In the genomic region with DNA sequence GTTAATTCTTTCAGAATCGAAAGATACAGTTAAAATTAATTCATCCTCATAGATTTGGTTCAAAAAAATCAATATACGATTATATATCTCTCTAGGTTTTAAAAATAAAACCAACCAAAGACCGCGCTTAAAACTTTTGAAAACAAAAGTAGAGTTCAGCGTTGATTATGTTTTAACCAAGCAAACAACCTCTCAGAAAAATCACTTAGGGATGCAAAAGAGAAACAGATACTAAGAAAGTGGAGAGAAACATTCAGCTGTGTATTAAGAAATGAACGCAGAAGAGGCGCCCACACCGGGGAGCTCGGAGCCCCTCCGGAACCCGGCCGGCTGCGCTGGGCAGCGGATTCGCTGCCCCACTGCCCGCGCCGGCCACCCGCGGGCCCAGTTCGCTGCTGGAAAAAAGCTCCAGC, we compare ENCODE assay signal across 2 cellular contexts.
TF ChIP-seq lines count a peak whose summit lies in the region.

No MANE protein-coding gene starts in this region.

TF ChIP-seq in A549, 52 proteins besides CTCF, POLR2A, EP300 and RAD21 (continued from another document):
- TF ChIP-seq, protein P1, sequence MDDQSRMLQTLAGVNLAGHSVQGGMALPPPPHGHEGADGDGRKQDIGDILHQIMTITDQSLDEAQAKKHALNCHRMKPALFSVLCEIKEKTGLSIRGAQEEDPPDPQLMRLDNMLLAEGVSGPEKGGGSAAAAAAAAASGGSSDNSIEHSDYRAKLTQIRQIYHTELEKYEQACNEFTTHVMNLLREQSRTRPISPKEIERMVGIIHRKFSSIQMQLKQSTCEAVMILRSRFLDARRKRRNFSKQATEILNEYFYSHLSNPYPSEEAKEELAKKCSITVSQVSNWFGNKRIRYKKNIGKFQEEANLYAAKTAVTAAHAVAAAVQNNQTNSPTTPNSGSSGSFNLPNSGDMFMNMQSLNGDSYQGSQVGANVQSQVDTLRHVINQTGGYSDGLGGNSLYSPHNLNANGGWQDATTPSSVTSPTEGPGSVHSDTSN (IDR thresholded peaks at IDR 0.05): no peak
- TF ChIP-seq HDAC2 (IDR thresholded peaks at IDR 0.05): 0 out of 2 replicates have a peak, but pooled peaks have one; percentile 36
- no peak for TF ChIP-seq FOXS1 (CRISPR knock-in tag; IDR thresholded peaks at IDR 0.05)
- no peak for TF ChIP-seq MYC (IDR thresholded peaks at IDR 0.05; ENCODE audit: borderline replicate concordance, low read length)
- no peak for TF ChIP-seq ESRRA (IDR thresholded peaks at IDR 0.05; ENCODE audit: borderline replicate concordance, low read length)
- no peak for TF ChIP-seq FOSB (CRISPR knock-in tag; IDR thresholded peaks at IDR 0.05)
- TF ChIP-seq PHF8 (IDR thresholded peaks at IDR 0.05; ENCODE audit: borderline replicate concordance, low read depth): 0 out of 2 replicates have a peak, but pooled peaks have one; percentile 32

TF ChIP-seq in GM23338, 12 proteins besides CTCF, POLR2A, EP300 and RAD21 (continued from another document):
- no peak for TF ChIP-seq ZNF462 (CRISPR knock-in tag; IDR thresholded peaks at IDR 0.05)
- no peak for TF ChIP-seq REST (IDR thresholded peaks at IDR 0.05; ENCODE audit: unreplicated experiment)
- peak; percentile 94 for TF ChIP-seq EZH2 (IDR thresholded peaks at IDR 0.05; ENCODE audit: low read depth, unreplicated experiment)
- TF ChIP-seq NANOG (IDR thresholded peaks at IDR 0.05; ENCODE audit: borderline replicate concordance): no peak
- TF ChIP-seq EZH2phosphoT487 (IDR thresholded peaks at IDR 0.05; ENCODE audit: unreplicated experiment): peak; percentile 92
- no peak for TF ChIP-seq JUNB (IDR thresholded peaks at IDR 0.05; ENCODE audit: unreplicated experiment)
- TF ChIP-seq, protein P2, sequence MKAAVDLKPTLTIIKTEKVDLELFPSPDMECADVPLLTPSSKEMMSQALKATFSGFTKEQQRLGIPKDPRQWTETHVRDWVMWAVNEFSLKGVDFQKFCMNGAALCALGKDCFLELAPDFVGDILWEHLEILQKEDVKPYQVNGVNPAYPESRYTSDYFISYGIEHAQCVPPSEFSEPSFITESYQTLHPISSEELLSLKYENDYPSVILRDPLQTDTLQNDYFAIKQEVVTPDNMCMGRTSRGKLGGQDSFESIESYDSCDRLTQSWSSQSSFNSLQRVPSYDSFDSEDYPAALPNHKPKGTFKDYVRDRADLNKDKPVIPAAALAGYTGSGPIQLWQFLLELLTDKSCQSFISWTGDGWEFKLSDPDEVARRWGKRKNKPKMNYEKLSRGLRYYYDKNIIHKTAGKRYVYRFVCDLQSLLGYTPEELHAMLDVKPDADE (IDR thresholded peaks at IDR 0.05): no peak
